Comparison of ENCODE assay signal across 8 cellular contexts in the genomic region with DNA sequence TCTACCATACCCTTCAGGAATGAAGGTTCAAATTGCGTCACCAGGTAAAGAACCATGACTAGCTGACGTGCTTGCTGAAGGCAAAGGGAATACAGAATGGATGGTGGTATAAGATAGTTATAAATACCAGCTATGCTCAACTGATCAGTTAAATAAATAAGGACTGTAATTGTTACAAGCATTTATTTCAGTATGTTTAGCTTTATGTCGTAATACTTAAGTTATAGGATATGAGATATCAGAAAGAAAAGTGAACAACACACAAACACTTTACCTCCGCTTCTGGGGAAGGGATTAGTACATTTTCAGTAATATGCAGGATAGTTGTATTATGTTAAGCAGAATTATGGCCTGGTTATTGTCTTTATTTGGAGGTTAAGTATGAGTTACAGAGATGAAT.
"Had no signal": no experiment of that assay in that cellular context is flagged by ENCODE, and none has a peak within 500 bp of the region (broad histone marks: within the 10 kb centered on the region; RNA-seq: fewer than 3 reads in every experiment).

No MANE protein-coding gene starts in this region.

- ATAC-seq: GM12878 had no signal

- FAIRE-seq: G401.6, GM12878, GM12891, GM12892, GM18507, GM19239 had no signal

- H3K4me3 ChIP-seq: GM12878 had no signal

- DNase-seq: GDM1, GF-D8 had no signal
